Comparison of ENCODE assay signal across 19 cellular contexts in genomic region chr9:83969602-83970001, GRCh38.
"Had no signal": no experiment of that assay in that cellular context is flagged by ENCODE, and none has a peak within 500 bp of the region (broad histone marks: within the 10 kb centered on the region; RNA-seq: fewer than 3 reads in every experiment).

No MANE protein-coding gene starts in this region.

- H3K27ac Mint-ChIP-seq: activated naive CD8-positive, alpha-beta T cell treated with anti-CD3 and anti-CD28 coated beads, Interleukin-2, amount 10 ng/mL, durations not matched to agents 7 days and 5 days; memory B cell; stimulated activated memory B cell treated with anti-CD40 and anti-IgM and Interleukin-4, amounts not matched to agents 10 μg/mL and 1 μg/mL and 100 μg/mL, for 72 hours had no signal

- H3K4me3 Mint-ChIP-seq: activated CD4-positive, alpha-beta T cell treated with anti-CD3 and anti-CD28 coated beads, Interleukin-2, amount 10 ng/mL, durations not matched to agents 24 days and 14 days; activated naive CD8-positive, alpha-beta T cell treated with anti-CD3 and anti-CD28 coated beads, Interleukin-2, amount 10 ng/mL, durations not matched to agents 7 days and 5 days; endodermal cell; memory B cell; natural killer cell; stimulated activated memory B cell treated with anti-CD40 and anti-IgM and Interleukin-4, amounts not matched to agents 10 μg/mL and 1 μg/mL and 100 μg/mL, for 72 hours had no signal

- H3K27me3 Mint-ChIP-seq: activated CD4-positive, alpha-beta T cell treated with anti-CD3 and anti-CD28 coated beads, Interleukin-2, amount 10 ng/mL, durations not matched to agents 24 days and 14 days; activated naive CD8-positive, alpha-beta T cell treated with anti-CD3 and anti-CD28 coated beads, Interleukin-2, amount 10 ng/mL, durations not matched to agents 7 days and 5 days; memory B cell; stimulated activated memory B cell treated with anti-CD40 and anti-IgM and Interleukin-4, amounts not matched to agents 10 μg/mL and 1 μg/mL and 100 μg/mL, for 72 hours had no signal

- DNase-seq: activated CD4-positive, alpha-beta T cell treated with anti-CD3 and anti-CD28 coated beads, Interleukin-2, amount 10 ng/mL, durations not matched to agents 24 days and 14 days; activated CD4-positive, CD25-positive, alpha-beta regulatory T cell; activated CD8-positive, alpha-beta memory T cell treated with anti-CD3 and anti-CD28 coated beads for 24 hours; activated CD8-positive, alpha-beta memory T cell treated with anti-CD3 and anti-CD28 coated beads, Interleukin-2, amount 50 U/mL, for 48 hours; activated effector memory CD4-positive, alpha-beta T cell treated with Interleukin-2 at 50 U/mL for 16 hours; activated naive CD8-positive, alpha-beta T cell treated with anti-CD3 and anti-CD28 coated beads, Interleukin-2, amount 10 ng/mL, durations not matched to agents 7 days and 5 days; activated T-cell treated with anti-CD3 and anti-CD28 coated beads, Interleukin-2, amount 50 U/mL, for 48 hours; body of pancreas; caudate nucleus; endodermal cell; foreskin fibroblast; natural killer cell; pancreas; stimulated activated CD4-positive, alpha-beta T cell treated with anti-CD3 and anti-CD28 coated beads, Interleukin-4, amount 100 ng/mL, for 4 hours; SW 1271; thyroid gland had no signal

- ATAC-seq: body of pancreas; natural killer cell; pancreas; sciatic nerve; stimulated activated memory B cell treated with anti-CD40 and anti-IgM and Interleukin-4, amounts not matched to agents 10 μg/mL and 1 μg/mL and 100 μg/mL, for 72 hours had no signal

- H3K9me3 Mint-ChIP-seq: activated CD4-positive, alpha-beta T cell treated with anti-CD3 and anti-CD28 coated beads, Interleukin-2, amount 10 ng/mL, durations not matched to agents 24 days and 14 days; activated naive CD8-positive, alpha-beta T cell treated with anti-CD3 and anti-CD28 coated beads, Interleukin-2, amount 10 ng/mL, durations not matched to agents 7 days and 5 days; endodermal cell; memory B cell; natural killer cell; stimulated activated memory B cell treated with anti-CD40 and anti-IgM and Interleukin-4, amounts not matched to agents 10 μg/mL and 1 μg/mL and 100 μg/mL, for 72 hours had no signal
